Comparison of ENCODE assay signal across 16 cellular contexts in the genomic region with DNA sequence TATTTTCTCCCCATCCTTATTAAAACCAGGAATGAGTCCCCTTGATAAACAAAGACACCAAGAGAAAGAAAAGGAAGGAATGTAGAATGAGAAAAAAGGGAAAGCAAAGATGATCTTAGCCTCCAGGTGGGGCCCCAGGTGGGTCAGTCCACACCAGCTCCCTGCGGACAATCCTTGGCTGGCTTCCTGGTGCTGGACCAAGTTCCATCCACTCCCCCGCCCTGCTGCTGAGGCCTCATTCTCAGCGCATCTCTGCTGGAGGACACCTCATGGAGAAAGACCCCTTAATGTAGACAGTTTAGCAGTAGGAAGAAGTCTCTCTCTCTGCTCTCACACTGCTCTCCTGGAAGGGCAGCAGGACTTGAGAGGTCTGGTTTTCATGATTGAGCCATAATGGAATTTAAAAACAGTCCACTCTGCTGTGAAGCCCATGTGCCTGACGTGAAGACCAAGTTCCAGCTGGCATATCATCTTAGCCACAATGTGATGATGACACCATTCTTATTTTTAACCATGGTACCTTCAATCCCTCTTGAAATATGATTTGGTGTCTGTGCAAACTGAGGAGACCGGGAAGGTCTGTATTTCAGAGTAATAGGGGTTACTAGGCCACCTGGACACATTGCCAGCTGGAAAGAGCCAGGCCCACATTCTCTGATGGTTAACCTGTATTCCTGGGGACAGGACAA.
A peak's percentile ranks its signal among the peaks of the same experiment; 100 is the strongest.
DNase-seq lines count a peak whose midpoint lies in the region; ATAC-seq and TF ChIP-seq lines count a peak whose summit lies in the region.
"Had no signal": no experiment of that assay in that cellular context is flagged by ENCODE, and none has a peak within 500 bp of the region (broad histone marks: within the 10 kb centered on the region; RNA-seq: fewer than 3 reads in every experiment).

No MANE protein-coding gene starts in this region.

- H3K4me1 ChIP-seq in heart left ventricle (peaks cover 0 to 32% (median 3%) of the 10 kb centered on the region in 12 donors), tibial artery (no peaks in the 10 kb centered on the region)
- H3K4me1 ChIP-seq: HAP-1 had no signal

- H3K36me3 Mint-ChIP-seq in nephron (ENCODE audit: low read depth): peaks cover 47% of the 10 kb centered on the region
- H3K36me3 Mint-ChIP-seq: CD4-positive, alpha-beta memory T cell had no signal

- H3K27ac Mint-ChIP-seq in nephron: peak overlapping the region in 2 of 3 experiments; percentile 28 to 92
- H3K27ac Mint-ChIP-seq: CD4-positive, alpha-beta memory T cell had no signal

- H3K4me3 ChIP-seq in heart left ventricle (no peak overlapping the region), tibial artery (no peak overlapping the region)
- H3K4me3 ChIP-seq: HAP-1 had no signal

- no peaks in the 10 kb centered on the region for H3K27me3 ChIP-seq in heart left ventricle
- no peaks in the 10 kb centered on the region for H3K27me3 ChIP-seq in tibial artery

- H3K36me3 ChIP-seq in heart left ventricle (peaks cover 0 to 93% (median 72%) of the 10 kb centered on the region in 9 donors), tibial artery (peaks cover 58 to 72% (median 66%) of the 10 kb centered on the region in 3 donors)

- TF ChIP-seq CTCF in heart left ventricle (IDR thresholded peaks at IDR 0.05) (no peak), nephron (IDR thresholded peaks at IDR 0.05; ENCODE audit: unreplicated experiment in 3 of 3) (no peak), tibial artery (IDR thresholded peaks at IDR 0.05) (no peak)

- H3K4me3 Mint-ChIP-seq in nephron: no peak overlapping the region
- H3K4me3 Mint-ChIP-seq: CD4-positive, alpha-beta memory T cell had no signal

- peaks cover 32% of the 10 kb centered on the region for H3K4me1 Mint-ChIP-seq in nephron
- H3K4me1 Mint-ChIP-seq: CD4-positive, alpha-beta memory T cell had no signal

- no peak for TF ChIP-seq POLR2A in heart left ventricle (IDR thresholded peaks at IDR 0.05)

- H3K27ac ChIP-seq in heart left ventricle (peak overlapping the region in 10 of 12 donors; percentile 2 to 77 (median 54)), tibial artery (no peak overlapping the region)

- 60 to 69% (median 68%) methylated on average over 5 of the region's 5 CpGs for WGBS in heart left ventricle, 4 donors

- H3K27me3 Mint-ChIP-seq in nephron (ENCODE audit: low read depth): no peaks in the 10 kb centered on the region

- no peaks in the 10 kb centered on the region for H3K9me3 ChIP-seq in heart left ventricle
- no peaks in the 10 kb centered on the region for H3K9me3 ChIP-seq in tibial artery
- H3K9me3 ChIP-seq: HAP-1 had no signal

- peak; percentile 90 for ATAC-seq in Right ventricle myocardium inferior
- ATAC-seq in heart left ventricle: peak; percentile 65 to 89 (median 78)
- no peak for ATAC-seq in GM18520 (IDR thresholded peaks at IDR 0.05; ENCODE audit: unreplicated experiment)

- no peak for DNase-seq in Right ventricle myocardium inferior (ENCODE audit: missing footprints)
- no peak for DNase-seq in cardiac septum (ENCODE audit: low spot score)
- DNase-seq in heart left ventricle: peak in 2 of 5 donors; percentile 41 to 55
- no peak for DNase-seq in RPMI8226
- no peak for DNase-seq in NCI-H774 (lab: John Stamatoyannopoulos, UW)
- no peak for DNase-seq in tibial artery
- DNase-seq: 8988T; CD4-positive, alpha-beta memory T cell; DMS79; NCI-H1105 treated with DMSO at 0.1 percent for 48 hours; NCI-H2107; NCI-H226; NCI-H526 treated with DMSO at 0.1 percent for 48 hours had no signal

- intact Hi-C loops in Right ventricle myocardium inferior (cut with DNase I): loop anchor here (5.0 kb wide), 1 partner anchor 83 kb away; a partner anchor contains a TSS
- intact Hi-C loops in cardiac septum (cut with DNase I): no loop called here
- intact Hi-C loops in heart left ventricle (cut with DNase I): loop anchor here in 5 of 10 donors (5.0 to 10.0 kb wide), 2 partner anchors 83 to 86 kb away; a partner anchor contains a TSS
- intact Hi-C loops in tibial artery (cut with DNase I; ENCODE audit: low total_unique reads): no loop called here

- no peaks in the 10 kb centered on the region for H3K9me3 Mint-ChIP-seq in nephron
- H3K9me3 Mint-ChIP-seq: CD4-positive, alpha-beta memory T cell had no signal

Comparison
In these comparisons a context has a peak if more than half of its experiments do, and no peak if none do; other contexts are left out.
1. H3K27ac ChIP-seq: peak in heart left ventricle (10 of 12); none in tibial artery (0 of 2).